Comparison of ENCODE assay signal across 22 cellular contexts in genomic region chr15:36880226-36880912, GRCh38.
DNase-seq lines count a peak whose midpoint lies in the region; ATAC-seq, FAIRE-seq and TF ChIP-seq lines count a peak whose summit lies in the region.
"Had no signal": no experiment of that assay in that cellular context is flagged by ENCODE, and none has a peak within 500 bp of the region (broad histone marks: within the 10 kb centered on the region; RNA-seq: fewer than 3 reads in every experiment).

No MANE protein-coding gene starts in this region.

- peak overlapping the region; percentile 76 for H3K4me3 Mint-ChIP-seq in endothelial cell (ENCODE audit: unreplicated experiment)
- H3K4me3 Mint-ChIP-seq: activated naive CD8-positive, alpha-beta T cell treated with anti-CD3 and anti-CD28 coated beads for 36 hours; CD4-positive, alpha-beta T cell had no signal

- H3K4me3 ChIP-seq in kidney (ENCODE audit: low read length in 2 of 2), result peak overlapping the region in 1 of 2 donors; percentile 22
- H3K4me3 ChIP-seq in retinal pigment epithelial cell (ENCODE audit: low read length), result peak overlapping the region; percentile 46
- H3K4me3 ChIP-seq: testis had no signal

- intact Hi-C loops in kidney (cut with DNase I), result loop anchor here (10.0 kb wide), 1 partner anchor 224 kb away; the partner anchor contains the start of gene MEIS2

- no peaks in the 10 kb centered on the region for H3K36me3 Mint-ChIP-seq in endothelial cell (ENCODE audit: low read depth, unreplicated experiment)

- TF ChIP-seq CTCF in endothelial cell (IDR thresholded peaks at IDR 0.05; ENCODE audit: unreplicated experiment), result no peak
- no peak for TF ChIP-seq CTCF in kidney (IDR thresholded peaks at IDR 0.05; ENCODE audit: borderline replicate concordance, extremely low read depth, insufficient read depth)
- TF ChIP-seq CTCF in retinal pigment epithelial cell (conservative IDR thresholded peaks at IDR 0.05; ENCODE audit: low read depth, low read length), result no peak

- no peak for ATAC-seq in GM21390 (IDR thresholded peaks at IDR 0.05; ENCODE audit: unreplicated experiment)
- ATAC-seq in HG03025 (IDR thresholded peaks at IDR 0.05; ENCODE audit: low FRiP score, unreplicated experiment), result no peak

- H3K9me3 ChIP-seq in kidney (ENCODE audit: control insufficient read depth in 1 of 2, low read length in 2 of 2), result no peaks in the 10 kb centered on the region
- H3K9me3 ChIP-seq: testis had no signal

- H3K9ac ChIP-seq in kidney (ENCODE audit: low read length in 2 of 2), result no peak overlapping the region

- H3K4me1 ChIP-seq in kidney (ENCODE audit: control insufficient read depth in 1 of 2, insufficient read depth in 1 of 2, low read depth in 1 of 2, low read length in 2 of 2), result peaks cover 8 to 11% of the 10 kb centered on the region in 2 donors
- H3K4me1 ChIP-seq: testis had no signal

- FAIRE-seq in kidney (lab: Jason Lieb, UNC), result no peak
- FAIRE-seq: A204.1 had no signal

- peak overlapping the region; percentile 13 for H3K27ac Mint-ChIP-seq in endothelial cell (ENCODE audit: unreplicated experiment)
- H3K27ac Mint-ChIP-seq: activated naive CD8-positive, alpha-beta T cell treated with anti-CD3 and anti-CD28 coated beads for 36 hours; CD4-positive, alpha-beta T cell had no signal

- peaks cover 39% of the 10 kb centered on the region for H3K27me3 Mint-ChIP-seq in endothelial cell (ENCODE audit: unreplicated experiment)

- no peaks in the 10 kb centered on the region for H3K9me3 Mint-ChIP-seq in endothelial cell (ENCODE audit: unreplicated experiment)
- H3K9me3 Mint-ChIP-seq: CD4-positive, alpha-beta T cell had no signal

- H3K4me1 Mint-ChIP-seq in endothelial cell (ENCODE audit: unreplicated experiment), result peaks cover 38% of the 10 kb centered on the region

- no peak overlapping the region for H3K27ac ChIP-seq in kidney (ENCODE audit: low read depth in 2 of 2, low read length in 2 of 2)
- H3K27ac ChIP-seq: testis had no signal

- DNase-seq in activated CD8-positive, alpha-beta memory T cell treated with anti-CD3 and anti-CD28 coated beads, Interleukin-2, amount 50 U/mL, for 48 hours, result peak; percentile 47
- no peak for DNase-seq in activated CD8-positive, alpha-beta memory T cell treated with anti-CD3 and anti-CD28 coated beads for 24 hours
- DNase-seq in endothelial cell (ENCODE audit: low spot score) (no peak), kidney (peak; percentile 78), retinal pigment epithelial cell (ENCODE audit: low read depth) (no peak), COR-L47 (lab: John Stamatoyannopoulos, UW) (no peak)
- DNase-seq: activated CD4-positive, alpha-beta T cell treated with anti-CD3 and anti-CD28 coated beads for 4 hours; activated naive CD8-positive, alpha-beta T cell treated with anti-CD3 and anti-CD28 coated beads for 36 hours; activated T-cell treated with anti-CD3 and anti-CD28 coated beads for 4 hours; CD4-positive, alpha-beta T cell; cerebellar nuclear complex; EL; GOT3; hippocampal formation; KG1; NCI-H1436 treated with DMSO at 0.1 percent for 48 hours; NCI-H446 treated with DMSO at 0.1 percent for 48 hours; T-helper 9 cell; testis had no signal

- no peaks in the 10 kb centered on the region for H3K36me3 ChIP-seq in kidney (ENCODE audit: control insufficient read depth in 1 of 2, insufficient read depth in 2 of 2, low read length in 2 of 2)

Comparison
In these comparisons a context has a peak if more than half of its experiments do, and no peak if none do; other contexts are left out.
1. DNase-seq: peak in activated CD8-positive, alpha-beta memory T cell treated with anti-CD3 and anti-CD28 coated beads, Interleukin-2, amount 50 U/mL, for 48 hours (single experiment) and kidney (single experiment); none in activated CD8-positive, alpha-beta memory T cell treated with anti-CD3 and anti-CD28 coated beads for 24 hours (single experiment), endothelial cell (single experiment), retinal pigment epithelial cell (single experiment) and COR-L47 (single experiment).